11 cellular contexts compared by ENCODE assay signal in the genomic region with DNA sequence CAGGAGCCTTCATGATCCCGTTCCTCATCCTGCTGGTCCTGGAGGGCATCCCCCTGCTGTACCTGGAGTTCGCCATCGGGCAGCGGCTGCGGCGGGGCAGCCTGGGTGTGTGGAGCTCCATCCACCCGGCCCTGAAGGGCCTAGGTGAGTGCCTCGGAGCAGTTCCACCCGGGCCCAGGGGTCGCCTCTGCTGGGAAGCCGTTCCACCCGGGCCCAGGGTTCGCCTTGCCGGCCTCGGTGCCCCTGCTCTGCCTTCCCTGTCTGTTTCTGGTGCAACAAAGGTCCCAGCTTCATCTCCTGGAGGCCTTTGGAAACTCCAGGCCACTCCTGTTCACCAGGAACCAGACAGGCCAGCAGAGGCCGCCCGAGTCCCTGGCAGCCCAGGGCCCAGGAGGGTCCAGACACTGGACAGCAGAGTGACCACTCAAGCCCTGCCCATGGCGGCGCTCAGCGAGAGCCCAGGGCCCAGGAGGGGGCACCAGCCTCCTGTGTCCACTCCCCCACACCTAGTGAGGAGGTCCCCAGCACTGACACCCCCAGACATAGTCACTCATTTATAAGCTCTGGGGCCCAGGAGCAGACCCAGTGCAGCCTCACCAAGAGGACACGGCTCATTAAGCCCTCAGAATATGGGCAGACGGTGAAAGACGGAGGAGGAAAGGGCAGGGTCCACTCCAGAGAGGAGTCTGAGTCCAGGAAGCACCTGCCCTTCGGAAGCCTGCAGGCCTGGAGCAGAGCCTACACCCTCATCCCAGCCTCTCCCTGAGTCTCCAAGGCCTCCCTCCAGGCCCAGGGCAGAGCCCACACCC. TPM values are rescaled to one million over a fixed set of nuclear protein-coding genes. Genes with fewer than 3 reads are reported as not detected.
DNase-seq lines count a peak whose midpoint lies in the region; ATAC-seq and TF ChIP-seq lines count a peak whose summit lies in the region.
"Had no signal": no experiment of that assay in that cellular context is flagged by ENCODE, and none has a peak within 500 bp of the region (broad histone marks: within the 10 kb centered on the region; RNA-seq: fewer than 3 reads in every experiment).

No MANE protein-coding gene starts in this region.

- ATAC-seq in HCT116 (peak; percentile 71), GM21367 (IDR thresholded peaks at IDR 0.05; ENCODE audit: unreplicated experiment) (no peak)

- no TSS peak for BruUV-seq in HCT116 (replicated peaks; lab: Mats Ljungman, UMichigan)

- H3K4me3 ChIP-seq in HCT116 (replicated peaks in 1 of 2; ENCODE audit: low read depth in 1 of 2, low read length in 2 of 2) (no peak overlapping the region), SK-N-SH (ENCODE audit: low read depth in 2 of 2, low read length in 1 of 2) (no peak overlapping the region)

- TF ChIP-seq POLR2A in HCT116 (IDR thresholded peaks at IDR 0.05; ENCODE audit: borderline replicate concordance, extremely low read depth, insufficient read depth, insufficient read length): no peak

- POLR2A ChIA-PET in HCT116 (lab: Charles Lee): no interaction called here
- POLR2A ChIA-PET in SK-N-SH (lab: Yijun Ruan, JAX): interaction anchor here (0.6 kb wide), 1 partner anchor 204 kb away, joined by 3 read pairs; no protein-coding TSS in a partner anchor

- H3K4me3 Mint-ChIP-seq in CD14-positive monocyte: no peak overlapping the region
- H3K4me3 Mint-ChIP-seq: activated naive CD4-positive, alpha-beta T cell treated with anti-CD3 and anti-CD28 coated beads for 36 hours had no signal

- no peaks in the 10 kb centered on the region for H3K27me3 ChIP-seq in HCT116 (ENCODE audit: insufficient read depth, low read length)
- H3K27me3 ChIP-seq in SK-N-SH (ENCODE audit: insufficient read depth): peaks cover 40% of the 10 kb centered on the region

- no peaks in the 10 kb centered on the region for H4K20me1 ChIP-seq in HCT116 (ENCODE audit: insufficient read depth)
- H4K20me1 ChIP-seq in SK-N-SH (ENCODE audit: insufficient read depth): no peaks in the 10 kb centered on the region

- CTCF ChIA-PET in HCT116 (lab: Charles Lee) (interaction anchor here (0.6 to 1.1 kb wide), 4 partner anchors 41 to 436 kb away, joined by 3 to 6 read pairs (median 4); no protein-coding TSS in a partner anchor), SK-N-SH (lab: Yijun Ruan, JAX) (interaction anchor here (0.6 to 2.8 kb wide), 15 partner anchors 14 to 656 kb away, joined by 3 to 23 read pairs (median 3); no protein-coding TSS in a partner anchor)

- no peaks in the 10 kb centered on the region for H3K4me1 ChIP-seq in HCT116 (ENCODE audit: control insufficient read depth in 1 of 2, insufficient read depth in 2 of 2, low read length in 2 of 2)
- no peaks in the 10 kb centered on the region for H3K4me1 ChIP-seq in SK-N-SH (ENCODE audit: control insufficient read depth in 1 of 2, insufficient read depth in 2 of 2, low read depth in 1 of 2, low read length in 1 of 2)

- RAD21 ChIA-PET in HCT116 (lab: Charles Lee; ENCODE audit: low non-redundant PET in 1 of 2, low total read pairs in 2 of 2, uncharacterized antibody in 2 of 2, unreplicated experiment in 2 of 2): interaction anchor here (0.6 to 0.7 kb wide), 2 partner anchors 24 to 261 kb away, joined by 3 read pairs; no protein-coding TSS in a partner anchor

- H2AFZ ChIP-seq in HCT116 (ENCODE audit: low read depth, low read length, poor library complexity, severe bottlenecking) (no peak overlapping the region), SK-N-SH (ENCODE audit: low read depth) (no peak overlapping the region)

- no peak for TF ChIP-seq EP300 in SK-N-SH (IDR thresholded peaks at IDR 0.05; ENCODE audit: borderline replicate concordance in 1 of 2, low read depth in 1 of 2, low read length in 1 of 2)

- H3K27ac Mint-ChIP-seq in CD14-positive monocyte: no peak overlapping the region
- H3K27ac Mint-ChIP-seq: activated naive CD4-positive, alpha-beta T cell treated with anti-CD3 and anti-CD28 coated beads for 36 hours had no signal

- TF ChIP-seq CTCF in HCT116 (IDR thresholded peaks at IDR 0.05 in 2 of 3, conservative IDR thresholded peaks at IDR 0.05 in 1 of 3; ENCODE audit: borderline replicate concordance in 1 of 3, insufficient read depth in 1 of 3, low read depth in 2 of 3, low read length in 2 of 3) (peak; percentile 52 to 57 (median 53)), SK-N-SH (IDR thresholded peaks at IDR 0.05) (peak; percentile 53), CD14-positive monocyte (IDR thresholded peaks at IDR 0.05) (no peak)

- H3K9me2 ChIP-seq in HCT116 (ENCODE audit: insufficient read depth) (no peaks in the 10 kb centered on the region), SK-N-SH (no peaks in the 10 kb centered on the region)

- no peaks in the 10 kb centered on the region for H3K9me3 ChIP-seq in HCT116 (ENCODE audit: control insufficient read depth in 1 of 2, insufficient read depth in 1 of 2, low read depth in 1 of 2, low read length in 2 of 2)
- H3K9me3 ChIP-seq in SK-N-SH: no peaks in the 10 kb centered on the region

- no peaks in the 10 kb centered on the region for H3F3A ChIP-seq in SK-N-SH (replicated peaks; ENCODE audit: insufficient read depth)

- H3K27me3 Mint-ChIP-seq in CD14-positive monocyte (ENCODE audit: low read depth in 3 of 3): peaks cover 3 to 9% (median 4%) of the 10 kb centered on the region in 3 donors

- H3K9ac ChIP-seq in HCT116 (ENCODE audit: low read length) (no peak overlapping the region), SK-N-SH (no peak overlapping the region)

- peaks cover 0 to 6% (median 0%) of the 10 kb centered on the region in 7 donors for H3K9me3 Mint-ChIP-seq in CD14-positive monocyte
- H3K9me3 Mint-ChIP-seq: activated naive CD4-positive, alpha-beta T cell treated with anti-CD3 and anti-CD28 coated beads for 36 hours had no signal

- H3K36me3 ChIP-seq in HCT116 (ENCODE audit: control insufficient read depth in 1 of 2, insufficient read depth in 2 of 2, low read length in 2 of 2): no peaks in the 10 kb centered on the region
- H3K36me3 ChIP-seq in SK-N-SH (replicated peaks in 1 of 2; ENCODE audit: control insufficient read depth in 1 of 2, insufficient read depth in 2 of 2, low read length in 1 of 2): no peaks in the 10 kb centered on the region

- DNase-seq in AG08395 (ENCODE audit: low spot score) (peak; percentile 22), HCT116 (ENCODE audit: low read depth, low spot score) (no peak), SK-N-SH (peak; percentile 79), kidney tubule cell (ENCODE audit: low spot score) (peak; percentile 54), hypothalamus (lab: John Stamatoyannopoulos, UW) (no peak), NCI-H446 (lab: John Stamatoyannopoulos, UW) (no peak), CD14-positive monocyte (ENCODE audit: low spot score) (no peak)
- DNase-seq: activated naive CD4-positive, alpha-beta T cell treated with anti-CD3 and anti-CD28 coated beads for 36 hours had no signal

- H3K79me2 ChIP-seq in HCT116 (ENCODE audit: insufficient read depth, low read length) (no peaks in the 10 kb centered on the region), SK-N-SH (ENCODE audit: insufficient read depth) (no peaks in the 10 kb centered on the region)

- H3K4me1 Mint-ChIP-seq in CD14-positive monocyte: no peaks in the 10 kb centered on the region

- H3K27ac ChIP-seq in HCT116 (ENCODE audit: low read depth, low read length) (no peak overlapping the region), SK-N-SH (ENCODE audit: low read depth in 2 of 2, low read length in 1 of 2) (no peak overlapping the region)

- H3K36me3 Mint-ChIP-seq in CD14-positive monocyte: no peaks in the 10 kb centered on the region

- WGBS in SK-N-SH (ENCODE audit: low lambda C conversion rate): 38% methylated on average over 4 of the region's 24 CpGs

- TF ChIP-seq RAD21 in HCT116 (IDR thresholded peaks at IDR 0.05; ENCODE audit: low read depth): peak; percentile 69
- peak; percentile 61 for TF ChIP-seq RAD21 in SK-N-SH (IDR thresholded peaks at IDR 0.05; ENCODE audit: low read length)

- H3K4me2 ChIP-seq in HCT116 (ENCODE audit: low read length): no peak overlapping the region
- no peak overlapping the region for H3K4me2 ChIP-seq in SK-N-SH

- intact Hi-C loops in HCT116 (cut with micrococcal nuclease): loop anchor here (1.0 to 2.0 kb wide), 2 partner anchors 36 to 260 kb away; no protein-coding TSS in a partner anchor
- intact Hi-C loops in CD14-positive monocyte (cut with micrococcal nuclease): no loop called here

TF ChIP-seq in HCT116, 20 proteins besides CTCF, POLR2A, EP300 and RAD21 (continues in another document):
- no peak for TF ChIP-seq ZFX (IDR thresholded peaks at IDR 0.05)
- no peak for TF ChIP-seq TCF7L2 (IDR thresholded peaks at IDR 0.05; ENCODE audit: borderline replicate concordance, extremely low read depth, insufficient read depth, insufficient read length)
- TF ChIP-seq, protein P1, sequence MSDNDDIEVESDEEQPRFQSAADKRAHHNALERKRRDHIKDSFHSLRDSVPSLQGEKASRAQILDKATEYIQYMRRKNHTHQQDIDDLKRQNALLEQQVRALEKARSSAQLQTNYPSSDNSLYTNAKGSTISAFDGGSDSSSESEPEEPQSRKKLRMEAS (IDR thresholded peaks at IDR 0.05): no peak
- no peak for TF ChIP-seq YY1 (IDR thresholded peaks at IDR 0.05; ENCODE audit: extremely low read depth, insufficient replicate concordance, low read depth, low read length)
- no peak for TF ChIP-seq FOSL1 (IDR thresholded peaks at IDR 0.05; ENCODE audit: low read depth)
- TF ChIP-seq EGR1 (IDR thresholded peaks at IDR 0.05; ENCODE audit: low read depth): no peak

TF ChIP-seq in SK-N-SH, 30 proteins besides CTCF, POLR2A, EP300 and RAD21 (continues in another document):
- no peak for TF ChIP-seq SIN3A (IDR thresholded peaks at IDR 0.05; ENCODE audit: borderline replicate concordance, low read depth, low read length)
- TF ChIP-seq, protein P2, sequence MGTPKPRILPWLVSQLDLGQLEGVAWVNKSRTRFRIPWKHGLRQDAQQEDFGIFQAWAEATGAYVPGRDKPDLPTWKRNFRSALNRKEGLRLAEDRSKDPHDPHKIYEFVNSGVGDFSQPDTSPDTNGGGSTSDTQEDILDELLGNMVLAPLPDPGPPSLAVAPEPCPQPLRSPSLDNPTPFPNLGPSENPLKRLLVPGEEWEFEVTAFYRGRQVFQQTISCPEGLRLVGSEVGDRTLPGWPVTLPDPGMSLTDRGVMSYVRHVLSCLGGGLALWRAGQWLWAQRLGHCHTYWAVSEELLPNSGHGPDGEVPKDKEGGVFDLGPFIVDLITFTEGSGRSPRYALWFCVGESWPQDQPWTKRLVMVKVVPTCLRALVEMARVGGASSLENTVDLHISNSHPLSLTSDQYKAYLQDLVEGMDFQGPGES (IDR thresholded peaks at IDR 0.05; ENCODE audit: low read depth, low read length): no peak

RNA-seq across cellular contexts. Expression of a gene that starts 7.6 kb away (rescaled TPM):
- not detected for total RNA-seq in HCT116 (2021; ENCODE audit: unreplicated experiment)
- not detected in 2 replicates for polyA plus RNA-seq in HCT116 (2012)
- polyA plus RNA-seq in SK-N-SH (2012; rRNA removed) (not detected in 2 replicates), CD14-positive monocyte (not detected)
- polyA plus RNA-seq in SK-N-SH (2012; cell fraction: cytosol; rRNA removed): not detected in 2 replicates
- polyA plus RNA-seq in SK-N-SH (2012; cell fraction: nucleus; rRNA removed): 0.02 TPM in 1 of 2 replicates, not detected in the other
- total RNA-seq: activated naive CD4-positive, alpha-beta T cell treated with anti-CD3 and anti-CD28 coated beads for 36 hours had no signal
- polyA plus RNA-seq: keratinocyte had no signal

RNA-seq across cellular contexts. Expression of a gene that starts 16.2 kb away (rescaled TPM):
- total RNA-seq in HCT116 (2021; ENCODE audit: unreplicated experiment): not detected
- polyA plus RNA-seq in HCT116 (2012): not detected in 2 replicates
- not detected in 2 replicates for polyA plus RNA-seq in SK-N-SH (2012; rRNA removed)
- not detected in 2 replicates for polyA plus RNA-seq in SK-N-SH (2012; cell fraction: cytosol; rRNA removed)
- polyA plus RNA-seq in SK-N-SH (2012; cell fraction: nucleus; rRNA removed): not detected in 2 replicates
- not detected for polyA plus RNA-seq in CD14-positive monocyte
- total RNA-seq: activated naive CD4-positive, alpha-beta T cell treated with anti-CD3 and anti-CD28 coated beads for 36 hours; G401 had no signal
- polyA plus RNA-seq: keratinocyte had no signal

Comparison
In these comparisons a context has a peak if more than half of its experiments do, and no peak if none do; other contexts are left out.
1. DNase-seq: peak in AG08395 (single experiment), SK-N-SH (single experiment) and kidney tubule cell (single experiment); none in HCT116 (single experiment), hypothalamus (0 of 51), NCI-H446 (0 of 2) and CD14-positive monocyte (single experiment).